1 cellular context compared by ENCODE assay signal in the genomic region with DNA sequence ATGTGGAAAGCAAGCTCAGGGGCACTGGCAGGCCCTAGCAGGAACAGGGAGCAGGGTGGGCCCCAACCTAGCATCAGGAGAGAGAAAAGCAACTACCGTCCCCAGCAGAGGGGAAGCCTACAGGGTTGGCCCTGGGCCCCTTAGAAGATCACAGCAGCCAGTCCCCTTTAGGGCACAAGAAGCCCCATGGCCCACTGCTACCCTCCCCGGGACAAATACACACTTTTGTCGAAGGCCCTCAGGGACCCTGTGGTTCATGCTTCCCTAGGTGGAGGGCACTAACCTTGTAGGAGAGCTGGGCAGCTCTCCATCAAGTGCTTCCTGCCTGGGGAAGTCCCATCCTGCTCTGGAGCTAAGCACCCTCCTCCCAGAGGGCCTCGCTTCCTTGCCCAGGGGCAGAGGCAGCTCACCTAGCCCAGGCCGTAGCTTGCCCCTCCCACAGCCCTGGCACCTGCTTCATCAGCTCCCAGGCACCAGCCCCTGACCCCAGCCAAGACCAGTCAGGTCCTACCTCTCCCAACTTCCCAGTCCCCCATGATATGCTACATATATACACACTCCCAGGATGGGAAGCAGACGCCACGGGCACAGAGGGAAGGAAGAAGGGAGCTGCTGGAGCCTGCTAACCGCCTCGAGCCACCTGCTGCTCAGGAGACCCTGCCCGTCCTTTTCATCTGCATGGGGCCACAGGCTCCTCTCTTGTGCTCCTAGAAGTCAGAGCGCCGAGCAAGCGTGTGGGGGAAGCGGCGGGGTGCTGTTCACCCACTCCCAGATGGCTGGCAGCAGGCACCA.
TF ChIP-seq lines count a peak whose summit lies in the region.

No MANE protein-coding gene starts in this region.

TF ChIP-seq in K562, 482 proteins besides CTCF, POLR2A, EP300 and RAD21:
- TF ChIP-seq ZNF23 (CRISPR knock-in tag; IDR thresholded peaks at IDR 0.05) (no peak), RBM22 (IDR thresholded peaks at IDR 0.05; ENCODE audit: low read depth, low read length, poor library complexity, severe bottlenecking) (peak; percentile 52), CHD1 (IDR thresholded peaks at IDR 0.05; ENCODE audit: low read length) (no peak), SUPT5H (IDR thresholded peaks at IDR 0.05) (peak; percentile 40; the same call in 1 of the 2 replicates), POLR2AphosphoS2 (IDR thresholded peaks at IDR 0.05; ENCODE audit: low read length) (peak; percentile 74; the same call in 1 of the 2 replicates), RBFOX2 (IDR thresholded peaks at IDR 0.05; ENCODE audit: low read depth, low read length) (peak; percentile 43; the same call in 1 of the 2 replicates), MYNN (IDR thresholded peaks at IDR 0.05) (0 out of 2 replicates have a peak, but pooled peaks have one; percentile 28), MYNN (CRISPR knock-in tag; IDR thresholded peaks at IDR 0.05) (no peak), ILF3 (IDR thresholded peaks at IDR 0.05; ENCODE audit: borderline replicate concordance) (no peak), POLR2G (IDR thresholded peaks at IDR 0.05; ENCODE audit: low read depth, low read length) (peak; percentile 79), POLR2B (IDR thresholded peaks at IDR 0.05; ENCODE audit: low read depth, partially characterized antibody) (peak; percentile 36), MYBL2 (IDR thresholded peaks at IDR 0.05; ENCODE audit: low read depth) (no peak), MYBL2 (CRISPR knock-in tag; IDR thresholded peaks at IDR 0.05; ENCODE audit: borderline replicate concordance) (no peak)
- TF ChIP-seq, protein P1, sequence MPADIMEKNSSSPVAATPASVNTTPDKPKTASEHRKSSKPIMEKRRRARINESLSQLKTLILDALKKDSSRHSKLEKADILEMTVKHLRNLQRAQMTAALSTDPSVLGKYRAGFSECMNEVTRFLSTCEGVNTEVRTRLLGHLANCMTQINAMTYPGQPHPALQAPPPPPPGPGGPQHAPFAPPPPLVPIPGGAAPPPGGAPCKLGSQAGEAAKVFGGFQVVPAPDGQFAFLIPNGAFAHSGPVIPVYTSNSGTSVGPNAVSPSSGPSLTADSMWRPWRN (IDR thresholded peaks at IDR 0.05; ENCODE audit: low read depth), result no peak
- TF ChIP-seq, protein P2, sequence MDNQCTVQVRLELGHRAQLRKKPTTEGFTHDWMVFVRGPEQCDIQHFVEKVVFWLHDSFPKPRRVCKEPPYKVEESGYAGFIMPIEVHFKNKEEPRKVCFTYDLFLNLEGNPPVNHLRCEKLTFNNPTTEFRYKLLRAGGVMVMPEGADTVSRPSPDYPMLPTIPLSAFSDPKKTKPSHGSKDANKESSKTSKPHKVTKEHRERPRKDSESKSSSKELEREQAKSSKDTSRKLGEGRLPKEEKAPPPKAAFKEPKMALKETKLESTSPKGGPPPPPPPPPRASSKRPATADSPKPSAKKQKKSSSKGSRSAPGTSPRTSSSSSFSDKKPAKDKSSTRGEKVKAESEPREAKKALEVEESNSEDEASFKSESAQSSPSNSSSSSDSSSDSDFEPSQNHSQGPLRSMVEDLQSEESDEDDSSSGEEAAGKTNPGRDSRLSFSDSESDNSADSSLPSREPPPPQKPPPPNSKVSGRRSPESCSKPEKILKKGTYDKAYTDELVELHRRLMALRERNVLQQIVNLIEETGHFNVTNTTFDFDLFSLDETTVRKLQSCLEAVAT (IDR thresholded peaks at IDR 0.05), result no peak
